Comparison of ENCODE assay signal across 9 cellular contexts in genomic region chr15:84638103-84638502, GRCh38. TPM values are rescaled to one million over a fixed set of nuclear protein-coding genes. Genes with fewer than 3 reads are reported as not detected.
DNase-seq lines count a peak whose midpoint lies in the region; ATAC-seq and TF ChIP-seq lines count a peak whose summit lies in the region.
"Had no signal": no experiment of that assay in that cellular context is flagged by ENCODE, and none has a peak within 500 bp of the region (broad histone marks: within the 10 kb centered on the region; RNA-seq: fewer than 3 reads in every experiment).

No MANE protein-coding gene starts in this region.

- peak overlapping the region; percentile 11 for H3K27ac Mint-ChIP-seq in Caco-2 (ENCODE audit: unreplicated experiment)
- H3K27ac Mint-ChIP-seq in activated T-helper 1 cell treated with anti-CD3 and anti-CD28 coated beads, Interleukin-12 subunit alpha, Interleukin-12 subunit beta, Interleukin-2, Interleukin-4 antibody, amounts not matched to agents 30 ng/mL and 10 ng/mL and 1 ng/mL, durations not matched to agents 14 hours and 24 hours and 36 hours = no peak overlapping the region

- DNase-seq in Caco-2 (peak; percentile 52 to 64), iPS-NIHi11 (ENCODE audit: low spot score) (peak; percentile 42), CD1c-positive myeloid dendritic cell (ENCODE audit: extremely low spot score) (no peak)
- DNase-seq in activated T-helper 1 cell treated with anti-CD3 and anti-CD28 coated beads, Interleukin-12 subunit alpha, Interleukin-12 subunit beta, Interleukin-2, Interleukin-4 antibody, amounts not matched to agents 30 ng/mL and 10 ng/mL and 1 ng/mL, durations not matched to agents 14 hours and 24 hours and 36 hours (ENCODE audit: low spot score) = no peak
- DNase-seq: immature natural killer cell had no signal

- intact Hi-C loops in Caco-2 (cut with micrococcal nuclease; ENCODE audit: unreplicated experiment) = loop anchor here (1.0 kb wide), 2 partner anchors 39 to 50 kb away; no protein-coding TSS in a partner anchor
- intact Hi-C loops in activated T-helper 1 cell treated with anti-CD3 and anti-CD28 coated beads, Interleukin-12 subunit alpha, Interleukin-12 subunit beta, Interleukin-2, Interleukin-4 antibody, amounts not matched to agents 30 ng/mL and 10 ng/mL and 1 ng/mL, durations not matched to agents 14 hours and 24 hours and 36 hours (cut with micrococcal nuclease) = no loop called here

- POLR2A ChIA-PET in Caco-2 (lab: Charles Lee) = interaction anchor here (0.7 to 1.3 kb wide), 2 partner anchors 16 to 49 kb away, joined by 3 to 6 read pairs; partner anchors contain the start of gene WDR73

- no peaks in the 10 kb centered on the region for H3K9me3 Mint-ChIP-seq in Caco-2 (ENCODE audit: unreplicated experiment)
- H3K9me3 Mint-ChIP-seq in activated T-helper 1 cell treated with anti-CD3 and anti-CD28 coated beads, Interleukin-12 subunit alpha, Interleukin-12 subunit beta, Interleukin-2, Interleukin-4 antibody, amounts not matched to agents 30 ng/mL and 10 ng/mL and 1 ng/mL, durations not matched to agents 14 hours and 24 hours and 36 hours = no peaks in the 10 kb centered on the region
- H3K9me3 Mint-ChIP-seq: immature natural killer cell had no signal

- H3K27me3 Mint-ChIP-seq in Caco-2 (ENCODE audit: insufficient read depth, unreplicated experiment) = no peaks in the 10 kb centered on the region
- H3K27me3 Mint-ChIP-seq in activated T-helper 1 cell treated with anti-CD3 and anti-CD28 coated beads, Interleukin-12 subunit alpha, Interleukin-12 subunit beta, Interleukin-2, Interleukin-4 antibody, amounts not matched to agents 30 ng/mL and 10 ng/mL and 1 ng/mL, durations not matched to agents 14 hours and 24 hours and 36 hours (ENCODE audit: insufficient read depth) = no peaks in the 10 kb centered on the region

- peaks cover 35% of the 10 kb centered on the region for H3K36me3 Mint-ChIP-seq in Caco-2 (ENCODE audit: insufficient read depth, unreplicated experiment)
- peaks cover 45% of the 10 kb centered on the region for H3K36me3 Mint-ChIP-seq in activated T-helper 1 cell treated with anti-CD3 and anti-CD28 coated beads, Interleukin-12 subunit alpha, Interleukin-12 subunit beta, Interleukin-2, Interleukin-4 antibody, amounts not matched to agents 30 ng/mL and 10 ng/mL and 1 ng/mL, durations not matched to agents 14 hours and 24 hours and 36 hours (ENCODE audit: low read depth)

- H3K36me3 ChIP-seq in Caco-2 (ENCODE audit: control insufficient read depth, insufficient read depth, low read length) (no peaks in the 10 kb centered on the region), HUES64 (ENCODE audit: insufficient read depth, low read length) (peaks cover 40% of the 10 kb centered on the region)

- no peaks in the 10 kb centered on the region for H3K9me3 ChIP-seq in Caco-2
- H3K9me3 ChIP-seq in HUES64 (ENCODE audit: insufficient read depth, low read depth, low read length) = no peaks in the 10 kb centered on the region

- no peak overlapping the region for H3K4me3 ChIP-seq in Caco-2 (ENCODE audit: low read depth, low read length)
- no peak overlapping the region for H3K4me3 ChIP-seq in HUES64 (ENCODE audit: low read length)

- BruUV-seq in Caco-2 (replicated peaks; lab: Mats Ljungman, UMichigan) = no TSS peak

- H3K4me3 Mint-ChIP-seq in Caco-2 (ENCODE audit: unreplicated experiment) = no peak overlapping the region
- peak overlapping the region; percentile 2 for H3K4me3 Mint-ChIP-seq in activated T-helper 1 cell treated with anti-CD3 and anti-CD28 coated beads, Interleukin-12 subunit alpha, Interleukin-12 subunit beta, Interleukin-2, Interleukin-4 antibody, amounts not matched to agents 30 ng/mL and 10 ng/mL and 1 ng/mL, durations not matched to agents 14 hours and 24 hours and 36 hours
- H3K4me3 Mint-ChIP-seq: immature natural killer cell had no signal

- 0 out of 2 replicates have a peak overlapping the region, but pooled peaks have one; percentile 4 for H3K27ac ChIP-seq in HUES64 (ENCODE audit: low read depth, low read length)

- WGBS in HUES64 = 52% methylated on average over 2 of the region's 3 CpGs

- H3K4me1 ChIP-seq in Caco-2 (no peaks in the 10 kb centered on the region), HUES64 (ENCODE audit: insufficient read depth, low read length) (peaks cover 13% of the 10 kb centered on the region)

- H3K9ac ChIP-seq in HUES64 (ENCODE audit: low read depth, low read length) = peak overlapping the region; percentile 8; the same call in 1 of the 2 replicates

- no peaks in the 10 kb centered on the region for H3K4me1 Mint-ChIP-seq in Caco-2 (ENCODE audit: low read depth, unreplicated experiment)
- peaks cover 32% of the 10 kb centered on the region for H3K4me1 Mint-ChIP-seq in activated T-helper 1 cell treated with anti-CD3 and anti-CD28 coated beads, Interleukin-12 subunit alpha, Interleukin-12 subunit beta, Interleukin-2, Interleukin-4 antibody, amounts not matched to agents 30 ng/mL and 10 ng/mL and 1 ng/mL, durations not matched to agents 14 hours and 24 hours and 36 hours (ENCODE audit: low read depth)

- ATAC-seq in GM21390 (IDR thresholded peaks at IDR 0.05; ENCODE audit: unreplicated experiment) (no peak), GM18907 (IDR thresholded peaks at IDR 0.05; ENCODE audit: unreplicated experiment) (no peak), HG02798 (IDR thresholded peaks at IDR 0.05; ENCODE audit: poor library complexity, unreplicated experiment) (no peak)

- peak; percentile 31 to 71 for TF ChIP-seq CTCF in Caco-2 (IDR thresholded peaks at IDR 0.05; ENCODE audit: insufficient read depth in 1 of 2, low read depth in 1 of 2, low read length in 1 of 2, severe bottlenecking in 1 of 2, unreplicated experiment in 1 of 2)

- CTCF ChIA-PET in Caco-2 (lab: Charles Lee) = interaction anchor here (0.8 to 2.5 kb wide), 5 partner anchors 16 to 290 kb away, joined by 4 to 25 read pairs (median 6); partner anchors contain the start of genes WDR73 and ZSCAN2

- H3K27me3 ChIP-seq in Caco-2 (replicated peaks; ENCODE audit: control insufficient read depth, insufficient read depth, low read length) = no peaks in the 10 kb centered on the region
- H3K27me3 ChIP-seq in HUES64 (ENCODE audit: insufficient read depth, low read length) = peaks cover 31% of the 10 kb centered on the region

RNA-seq across cellular contexts. Expression of gene WDR73, which starts 16.0 kb away (rescaled TPM):
- total RNA-seq in Caco-2 (2022) = 32.5 and 32.7 TPM in 2 replicates
- 22.0 TPM for polyA plus RNA-seq in HUES64 (2013, experiment 1 of 2)
- polyA plus RNA-seq in HUES64 (2013, experiment 2 of 2) = 15.8 TPM
- total RNA-seq in activated T-helper 1 cell treated with anti-CD3 and anti-CD28 coated beads, Interleukin-12 subunit alpha, Interleukin-12 subunit beta, Interleukin-2, Interleukin-4 antibody, amounts not matched to agents 30 ng/mL and 10 ng/mL and 1 ng/mL, durations not matched to agents 14 hours and 24 hours and 36 hours = 27.8 and 33.5 TPM in 2 replicates

RNA-seq across cellular contexts. Expression of gene NMB, which starts 19.9 kb away (rescaled TPM):
- total RNA-seq in Caco-2 (2022) = 7.5 and 8.6 TPM in 2 replicates
- 10.5 TPM for polyA plus RNA-seq in HUES64 (2013, experiment 1 of 2)
- polyA plus RNA-seq in HUES64 (2013, experiment 2 of 2) = 11.5 TPM
- total RNA-seq in activated T-helper 1 cell treated with anti-CD3 and anti-CD28 coated beads, Interleukin-12 subunit alpha, Interleukin-12 subunit beta, Interleukin-2, Interleukin-4 antibody, amounts not matched to agents 30 ng/mL and 10 ng/mL and 1 ng/mL, durations not matched to agents 14 hours and 24 hours and 36 hours = 3.0 and 3.5 TPM in 2 replicates

RNA-seq across cellular contexts. Expression of gene ZSCAN2, which starts 37.3 kb away (rescaled TPM):
- 12.7 and 12.9 TPM in 2 replicates for total RNA-seq in Caco-2 (2022)
- 23.0 TPM for polyA plus RNA-seq in HUES64 (2013, experiment 1 of 2)
- 22.2 TPM for polyA plus RNA-seq in HUES64 (2013, experiment 2 of 2)
- 6.5 and 7.0 TPM in 2 replicates for total RNA-seq in activated T-helper 1 cell treated with anti-CD3 and anti-CD28 coated beads, Interleukin-12 subunit alpha, Interleukin-12 subunit beta, Interleukin-2, Interleukin-4 antibody, amounts not matched to agents 30 ng/mL and 10 ng/mL and 1 ng/mL, durations not matched to agents 14 hours and 24 hours and 36 hours

Comparison
In these comparisons a context has a peak if more than half of its experiments do, and no peak if none do; other contexts are left out.
1. DNase-seq: peak in Caco-2 (2 of 2) and iPS-NIHi11 (single experiment); none in activated T-helper 1 cell treated with anti-CD3 and anti-CD28 coated beads, Interleukin-12 subunit alpha, Interleukin-12 subunit beta, Interleukin-2, Interleukin-4 antibody, amounts not matched to agents 30 ng/mL and 10 ng/mL and 1 ng/mL, durations not matched to agents 14 hours and 24 hours and 36 hours (single experiment) and CD1c-positive myeloid dendritic cell (single experiment).